8 cellular contexts compared by ENCODE assay signal in the genomic region with DNA sequence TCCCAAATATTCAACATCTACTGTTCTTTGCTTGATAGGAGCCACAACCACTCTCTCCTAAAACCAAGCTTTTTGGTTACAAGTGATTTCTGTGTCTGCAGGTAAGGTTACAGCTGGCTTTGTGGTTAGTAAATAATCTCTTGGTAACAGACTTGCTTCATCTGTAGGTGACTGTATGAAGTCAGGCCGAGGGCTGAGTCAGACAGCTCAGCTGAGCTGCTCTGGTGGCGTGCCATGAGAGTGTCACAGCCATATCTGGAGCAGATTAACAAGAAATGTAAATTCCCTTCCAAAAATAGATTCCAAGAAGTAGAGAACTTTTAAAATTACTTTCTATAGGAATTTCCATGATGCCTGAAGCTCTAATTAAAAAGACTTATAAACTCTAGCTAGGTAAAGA. TPM values are rescaled to one million over a fixed set of nuclear protein-coding genes. Genes with fewer than 3 reads are reported as not detected.
A peak's percentile ranks its signal among the peaks of the same experiment; 100 is the strongest.
DNase-seq lines count a peak whose midpoint lies in the region; ATAC-seq, FAIRE-seq and TF ChIP-seq lines count a peak whose summit lies in the region.

No MANE protein-coding gene starts in this region.

- H3K27ac Mint-ChIP-seq in activated CD4-positive, alpha-beta T cell treated with anti-CD3 and anti-CD28 coated beads, Interleukin-2, amount 10 ng/mL, durations not matched to agents 7 days and 5 days, result no peak overlapping the region

- TF ChIP-seq CTCF in omental fat pad (IDR thresholded peaks at IDR 0.05), result no peak
- TF ChIP-seq CTCF in ovary (IDR thresholded peaks at IDR 0.05), result no peak
- TF ChIP-seq CTCF in colonic mucosa (IDR thresholded peaks at IDR 0.05), result no peak

- H3K9me3 Mint-ChIP-seq in activated CD4-positive, alpha-beta T cell treated with anti-CD3 and anti-CD28 coated beads, Interleukin-2, amount 10 ng/mL, durations not matched to agents 7 days and 5 days, result peaks cover 2% of the 10 kb centered on the region

- no peaks in the 10 kb centered on the region for H3K27me3 Mint-ChIP-seq in activated CD4-positive, alpha-beta T cell treated with anti-CD3 and anti-CD28 coated beads, Interleukin-2, amount 10 ng/mL, durations not matched to agents 7 days and 5 days

- no peak for FAIRE-seq in small intestine (lab: Jason Lieb, UNC)

- ATAC-seq in GM18870 (IDR thresholded peaks at IDR 0.05; ENCODE audit: unreplicated experiment) (peak; percentile 97), HG02943 (IDR thresholded peaks at IDR 0.05; ENCODE audit: low read depth, unreplicated experiment) (peak; percentile 88), omental fat pad (ENCODE audit: low FRiP score) (peak; percentile 81)

- CTCF ChIA-PET in activated CD4-positive, alpha-beta T cell treated with anti-CD3 and anti-CD28 coated beads, Interleukin-2, amount 10 ng/mL, durations not matched to agents 7 days and 5 days (lab: Charles Lee), result no interaction called here

- H3K36me3 ChIP-seq in small intestine (ENCODE audit: control insufficient read depth in 2 of 2, insufficient read depth in 2 of 2, low read length in 2 of 2) (no peaks in the 10 kb centered on the region), ovary (no peaks in the 10 kb centered on the region), colonic mucosa (no peaks in the 10 kb centered on the region)

- TF ChIP-seq POLR2A in ovary (IDR thresholded peaks at IDR 0.05), result no peak

- no peak for TF ChIP-seq EP300 in ovary (IDR thresholded peaks at IDR 0.05)

- 60 to 63% (median 62%) methylated on average over 2 of the region's 2 CpGs for WGBS in small intestine, 3 donors
- 8 to 26% (median 13%) methylated on average over 2 of the region's 2 CpGs for WGBS in ovary, 3 donors

- intact Hi-C loops in ovary (cut with DNase I), result no loop called here
- intact Hi-C loops in colonic mucosa (cut with DNase I), result no loop called here

- POLR2A ChIA-PET in activated CD4-positive, alpha-beta T cell treated with anti-CD3 and anti-CD28 coated beads, Interleukin-2, amount 10 ng/mL, durations not matched to agents 7 days and 5 days (lab: Charles Lee), result no interaction called here

- H3K27ac ChIP-seq in small intestine (ENCODE audit: low read depth in 1 of 2, low read length in 1 of 2), result no peak overlapping the region
- no peak overlapping the region for H3K27ac ChIP-seq in ovary
- H3K27ac ChIP-seq in colonic mucosa, result no peak overlapping the region

- H3K4me3 Mint-ChIP-seq in activated CD4-positive, alpha-beta T cell treated with anti-CD3 and anti-CD28 coated beads, Interleukin-2, amount 10 ng/mL, durations not matched to agents 7 days and 5 days, result no peak overlapping the region

- no peaks in the 10 kb centered on the region for H3K4me1 Mint-ChIP-seq in activated CD4-positive, alpha-beta T cell treated with anti-CD3 and anti-CD28 coated beads, Interleukin-2, amount 10 ng/mL, durations not matched to agents 7 days and 5 days

- DNase-seq in amniotic epithelial cell (ENCODE audit: low read depth) (peak; percentile 84), omental fat pad (ENCODE audit: low spot score) (no peak), small intestine (no peak), ovary (no peak), colonic mucosa (no peak)
- DNase-seq in activated CD4-positive, alpha-beta T cell treated with anti-CD3 and anti-CD28 coated beads, Interleukin-2, amount 10 ng/mL, durations not matched to agents 7 days and 5 days, result no peak

- H3K4me3 ChIP-seq in small intestine (ENCODE audit: low read depth in 1 of 2, low read length in 2 of 2), result no peak overlapping the region
- H3K4me3 ChIP-seq in ovary, result no peak overlapping the region
- H3K4me3 ChIP-seq in colonic mucosa, result no peak overlapping the region

- no peaks in the 10 kb centered on the region for H3K27me3 ChIP-seq in small intestine (ENCODE audit: control insufficient read depth in 2 of 2, insufficient read depth in 2 of 2, low read length in 2 of 2)
- H3K27me3 ChIP-seq in ovary, result no peaks in the 10 kb centered on the region
- no peaks in the 10 kb centered on the region for H3K27me3 ChIP-seq in colonic mucosa

- no peak overlapping the region for H3K9ac ChIP-seq in colonic mucosa (ENCODE audit: low read depth in 2 of 2, low read length in 2 of 2)

- H3K9me3 ChIP-seq in small intestine (ENCODE audit: control insufficient read depth, low read depth) (no peaks in the 10 kb centered on the region), ovary (no peaks in the 10 kb centered on the region), colonic mucosa (no peaks in the 10 kb centered on the region)

- H3K4me1 ChIP-seq in small intestine (ENCODE audit: control insufficient read depth in 2 of 2, insufficient read depth in 1 of 2, low read depth in 1 of 2, low read length in 1 of 2) (no peaks in the 10 kb centered on the region), ovary (ENCODE audit: insufficient read depth) (no peaks in the 10 kb centered on the region), colonic mucosa (no peaks in the 10 kb centered on the region)

- H3K36me3 Mint-ChIP-seq in activated CD4-positive, alpha-beta T cell treated with anti-CD3 and anti-CD28 coated beads, Interleukin-2, amount 10 ng/mL, durations not matched to agents 7 days and 5 days (ENCODE audit: low read depth), result no peaks in the 10 kb centered on the region

RNA-seq across cellular contexts. Expression of gene TAS2R1, which starts 23.7 kb away (rescaled TPM):
- total RNA-seq in omental fat pad (not detected), ovary (not detected), colonic mucosa (not detected)
- polyA plus RNA-seq in small intestine (not detected), ovary (not detected)
- total RNA-seq in activated CD4-positive, alpha-beta T cell treated with anti-CD3 and anti-CD28 coated beads, Interleukin-2, amount 10 ng/mL, durations not matched to agents 7 days and 5 days, result not detected
